1 cellular context compared by ENCODE assay signal in the genomic region with DNA sequence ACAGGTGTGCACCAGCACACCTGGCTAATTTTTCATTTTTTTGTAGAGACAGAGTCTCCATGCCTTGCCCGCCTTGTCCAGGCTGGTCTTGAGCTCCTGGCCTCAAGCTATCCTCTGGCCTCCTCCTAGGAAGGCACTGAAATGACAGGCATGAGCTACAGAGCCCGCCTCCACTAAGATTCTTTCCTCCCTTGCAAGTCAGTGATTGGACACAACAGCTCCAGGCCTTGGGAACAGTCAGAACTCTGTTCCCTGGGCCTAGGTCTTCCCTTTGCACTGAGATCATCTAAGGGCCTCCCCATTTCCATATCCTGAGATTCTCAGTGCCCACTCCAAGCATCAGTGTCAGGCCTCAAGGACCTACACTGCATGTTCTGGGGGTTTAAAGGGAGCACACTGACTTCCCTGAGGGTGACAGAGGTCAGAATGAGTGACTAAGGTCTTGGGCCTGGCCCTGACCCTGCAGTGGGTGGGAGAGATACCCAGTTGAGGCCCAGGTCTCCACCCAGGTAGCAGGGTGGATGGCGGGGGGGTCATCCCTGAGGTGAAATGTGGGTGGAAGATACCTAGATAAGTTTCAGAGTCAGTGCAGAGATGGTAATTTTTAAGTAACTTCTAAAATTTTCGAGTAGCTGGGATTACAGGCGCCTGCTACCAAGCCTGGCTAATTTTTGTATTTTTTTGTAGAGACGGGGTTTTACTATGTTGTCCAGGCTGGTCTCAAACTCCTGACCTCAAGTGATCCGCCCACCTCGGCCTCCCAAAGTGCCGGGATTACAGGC.
TF ChIP-seq lines count a peak whose summit lies in the region.

No MANE protein-coding gene starts in this region.

TF ChIP-seq in K562, 482 proteins besides CTCF, POLR2A, EP300 and RAD21 (continued from another document and continues in another):
- TF ChIP-seq ZNF740 (CRISPR knock-in tag; IDR thresholded peaks at IDR 0.05): no peak
- no peak for TF ChIP-seq ZNF740 (tag; IDR thresholded peaks at IDR 0.05)
- TF ChIP-seq NELFE (IDR thresholded peaks at IDR 0.05; ENCODE audit: insufficient read depth, insufficient read length): no peak
- TF ChIP-seq ZBTB7A (IDR thresholded peaks at IDR 0.05; ENCODE audit: borderline replicate concordance, control insufficient read depth, low read depth, low read length): peak; percentile 82
- TF ChIP-seq FOXA1 (IDR thresholded peaks at IDR 0.05; ENCODE audit: borderline replicate concordance): no peak
- TF ChIP-seq RHOXF2B (CRISPR knock-in tag; conservative IDR thresholded peaks at IDR 0.05): no peak
- TF ChIP-seq, protein P1, sequence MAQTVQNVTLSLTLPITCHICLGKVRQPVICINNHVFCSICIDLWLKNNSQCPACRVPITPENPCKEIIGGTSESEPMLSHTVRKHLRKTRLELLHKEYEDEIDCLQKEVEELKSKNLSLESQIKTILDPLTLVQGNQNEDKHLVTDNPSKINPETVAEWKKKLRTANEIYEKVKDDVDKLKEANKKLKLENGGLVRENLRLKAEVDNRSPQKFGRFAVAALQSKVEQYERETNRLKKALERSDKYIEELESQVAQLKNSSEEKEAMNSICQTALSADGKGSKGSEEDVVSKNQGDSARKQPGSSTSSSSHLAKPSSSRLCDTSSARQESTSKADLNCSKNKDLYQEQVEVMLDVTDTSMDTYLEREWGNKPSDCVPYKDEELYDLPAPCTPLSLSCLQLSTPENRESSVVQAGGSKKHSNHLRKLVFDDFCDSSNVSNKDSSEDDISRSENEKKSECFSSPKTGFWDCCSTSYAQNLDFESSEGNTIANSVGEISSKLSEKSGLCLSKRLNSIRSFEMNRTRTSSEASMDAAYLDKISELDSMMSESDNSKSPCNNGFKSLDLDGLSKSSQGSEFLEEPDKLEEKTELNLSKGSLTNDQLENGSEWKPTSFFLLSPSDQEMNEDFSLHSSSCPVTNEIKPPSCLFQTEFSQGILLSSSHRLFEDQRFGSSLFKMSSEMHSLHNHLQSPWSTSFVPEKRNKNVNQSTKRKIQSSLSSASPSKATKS (CRISPR knock-in tag; IDR thresholded peaks at IDR 0.05): no peak
- no peak for TF ChIP-seq ZNF197 (CRISPR knock-in tag; IDR thresholded peaks at IDR 0.05; ENCODE audit: low read depth)
- TF ChIP-seq TSHZ1 (CRISPR knock-in tag; IDR thresholded peaks at IDR 0.05): no peak
- no peak for TF ChIP-seq KLF16 (IDR thresholded peaks at IDR 0.05)
- TF ChIP-seq SMARCA4 (IDR thresholded peaks at IDR 0.05): no peak
- TF ChIP-seq HDAC1 (IDR thresholded peaks at IDR 0.05): 0 out of 4 replicates have a peak, but pooled peaks of 1 of the 2 experiments have one; percentile 29
- TF ChIP-seq STAT5A (IDR thresholded peaks at IDR 0.05; ENCODE audit: borderline replicate concordance, low read length): no peak
- peak; percentile 85 for TF ChIP-seq PKNOX1 (IDR thresholded peaks at IDR 0.05)
- TF ChIP-seq ARID1B (IDR thresholded peaks at IDR 0.05): 0 out of 2 replicates have a peak, but pooled peaks have one; percentile 37
- no peak for TF ChIP-seq SAFB2 (IDR thresholded peaks at IDR 0.05; ENCODE audit: borderline replicate concordance, low read depth, low read length, severe bottlenecking)
- TF ChIP-seq GABPB1 (CRISPR knock-in tag; IDR thresholded peaks at IDR 0.05): no peak
- no peak for TF ChIP-seq TRIM28 (IDR thresholded peaks at IDR 0.05)
- TF ChIP-seq, protein P2, sequence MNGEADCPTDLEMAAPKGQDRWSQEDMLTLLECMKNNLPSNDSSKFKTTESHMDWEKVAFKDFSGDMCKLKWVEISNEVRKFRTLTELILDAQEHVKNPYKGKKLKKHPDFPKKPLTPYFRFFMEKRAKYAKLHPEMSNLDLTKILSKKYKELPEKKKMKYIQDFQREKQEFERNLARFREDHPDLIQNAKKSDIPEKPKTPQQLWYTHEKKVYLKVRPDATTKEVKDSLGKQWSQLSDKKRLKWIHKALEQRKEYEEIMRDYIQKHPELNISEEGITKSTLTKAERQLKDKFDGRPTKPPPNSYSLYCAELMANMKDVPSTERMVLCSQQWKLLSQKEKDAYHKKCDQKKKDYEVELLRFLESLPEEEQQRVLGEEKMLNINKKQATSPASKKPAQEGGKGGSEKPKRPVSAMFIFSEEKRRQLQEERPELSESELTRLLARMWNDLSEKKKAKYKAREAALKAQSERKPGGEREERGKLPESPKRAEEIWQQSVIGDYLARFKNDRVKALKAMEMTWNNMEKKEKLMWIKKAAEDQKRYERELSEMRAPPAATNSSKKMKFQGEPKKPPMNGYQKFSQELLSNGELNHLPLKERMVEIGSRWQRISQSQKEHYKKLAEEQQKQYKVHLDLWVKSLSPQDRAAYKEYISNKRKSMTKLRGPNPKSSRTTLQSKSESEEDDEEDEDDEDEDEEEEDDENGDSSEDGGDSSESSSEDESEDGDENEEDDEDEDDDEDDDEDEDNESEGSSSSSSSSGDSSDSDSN (IDR thresholded peaks at IDR 0.05; ENCODE audit: borderline replicate concordance in 1 of 2, low read depth in 2 of 2, low read length in 2 of 2): no peak
- TF ChIP-seq, protein P3, sequence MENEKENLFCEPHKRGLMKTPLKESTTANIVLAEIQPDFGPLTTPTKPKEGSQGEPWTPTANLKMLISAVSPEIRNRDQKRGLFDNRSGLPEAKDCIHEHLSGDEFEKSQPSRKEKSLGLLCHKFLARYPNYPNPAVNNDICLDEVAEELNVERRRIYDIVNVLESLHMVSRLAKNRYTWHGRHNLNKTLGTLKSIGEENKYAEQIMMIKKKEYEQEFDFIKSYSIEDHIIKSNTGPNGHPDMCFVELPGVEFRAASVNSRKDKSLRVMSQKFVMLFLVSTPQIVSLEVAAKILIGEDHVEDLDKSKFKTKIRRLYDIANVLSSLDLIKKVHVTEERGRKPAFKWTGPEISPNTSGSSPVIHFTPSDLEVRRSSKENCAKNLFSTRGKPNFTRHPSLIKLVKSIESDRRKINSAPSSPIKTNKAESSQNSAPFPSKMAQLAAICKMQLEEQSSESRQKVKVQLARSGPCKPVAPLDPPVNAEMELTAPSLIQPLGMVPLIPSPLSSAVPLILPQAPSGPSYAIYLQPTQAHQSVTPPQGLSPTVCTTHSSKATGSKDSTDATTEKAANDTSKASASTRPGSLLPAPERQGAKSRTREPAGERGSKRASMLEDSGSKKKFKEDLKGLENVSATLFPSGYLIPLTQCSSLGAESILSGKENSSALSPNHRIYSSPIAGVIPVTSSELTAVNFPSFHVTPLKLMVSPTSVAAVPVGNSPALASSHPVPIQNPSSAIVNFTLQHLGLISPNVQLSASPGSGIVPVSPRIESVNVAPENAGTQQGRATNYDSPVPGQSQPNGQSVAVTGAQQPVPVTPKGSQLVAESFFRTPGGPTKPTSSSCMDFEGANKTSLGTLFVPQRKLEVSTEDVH (IDR thresholded peaks at IDR 0.05; ENCODE audit: low read depth, partially characterized antibody): no peak
- TF ChIP-seq, protein P4, sequence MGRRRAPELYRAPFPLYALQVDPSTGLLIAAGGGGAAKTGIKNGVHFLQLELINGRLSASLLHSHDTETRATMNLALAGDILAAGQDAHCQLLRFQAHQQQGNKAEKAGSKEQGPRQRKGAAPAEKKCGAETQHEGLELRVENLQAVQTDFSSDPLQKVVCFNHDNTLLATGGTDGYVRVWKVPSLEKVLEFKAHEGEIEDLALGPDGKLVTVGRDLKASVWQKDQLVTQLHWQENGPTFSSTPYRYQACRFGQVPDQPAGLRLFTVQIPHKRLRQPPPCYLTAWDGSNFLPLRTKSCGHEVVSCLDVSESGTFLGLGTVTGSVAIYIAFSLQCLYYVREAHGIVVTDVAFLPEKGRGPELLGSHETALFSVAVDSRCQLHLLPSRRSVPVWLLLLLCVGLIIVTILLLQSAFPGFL (CRISPR knock-in tag; IDR thresholded peaks at IDR 0.05): no peak
- no peak for TF ChIP-seq RBBP5 (IDR thresholded peaks at IDR 0.05; ENCODE audit: borderline replicate concordance, insufficient read depth, low read length, poor library complexity, severe bottlenecking)
- TF ChIP-seq SMAD2 (IDR thresholded peaks at IDR 0.05; ENCODE audit: low read depth, low read length): no peak
- no peak for TF ChIP-seq ZBED1 (IDR thresholded peaks at IDR 0.05)
- peak; percentile 15; the same call in 1 of the 2 replicates for TF ChIP-seq CREM (IDR thresholded peaks at IDR 0.05; ENCODE audit: low read depth)
- no peak for TF ChIP-seq ZMIZ1 (IDR thresholded peaks at IDR 0.05; ENCODE audit: low read depth in 2 of 2, low read length in 2 of 2)
- no peak for TF ChIP-seq ZKSCAN3 (CRISPR knock-in tag; IDR thresholded peaks at IDR 0.05)
- no peak for TF ChIP-seq ZNF75A (CRISPR knock-in tag; IDR thresholded peaks at IDR 0.05)
- TF ChIP-seq, protein P5, sequence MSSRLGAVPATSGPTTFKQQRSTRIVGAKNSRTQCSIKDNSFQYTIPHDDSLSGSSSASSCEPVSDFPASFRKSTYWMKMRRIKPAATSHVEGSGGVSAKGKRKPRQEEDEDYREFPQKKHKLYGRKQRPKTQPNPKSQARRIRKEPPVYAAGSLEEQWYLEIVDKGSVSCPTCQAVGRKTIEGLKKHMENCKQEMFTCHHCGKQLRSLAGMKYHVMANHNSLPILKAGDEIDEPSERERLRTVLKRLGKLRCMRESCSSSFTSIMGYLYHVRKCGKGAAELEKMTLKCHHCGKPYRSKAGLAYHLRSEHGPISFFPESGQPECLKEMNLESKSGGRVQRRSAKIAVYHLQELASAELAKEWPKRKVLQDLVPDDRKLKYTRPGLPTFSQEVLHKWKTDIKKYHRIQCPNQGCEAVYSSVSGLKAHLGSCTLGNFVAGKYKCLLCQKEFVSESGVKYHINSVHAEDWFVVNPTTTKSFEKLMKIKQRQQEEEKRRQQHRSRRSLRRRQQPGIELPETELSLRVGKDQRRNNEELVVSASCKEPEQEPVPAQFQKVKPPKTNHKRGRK (tag; IDR thresholded peaks at IDR 0.05): no peak
- TF ChIP-seq ESRRB (CRISPR knock-in tag; IDR thresholded peaks at IDR 0.05; ENCODE audit: borderline replicate concordance): no peak
- peak; percentile 57 for TF ChIP-seq L3MBTL2 (IDR thresholded peaks at IDR 0.05)
- TF ChIP-seq, protein P6, sequence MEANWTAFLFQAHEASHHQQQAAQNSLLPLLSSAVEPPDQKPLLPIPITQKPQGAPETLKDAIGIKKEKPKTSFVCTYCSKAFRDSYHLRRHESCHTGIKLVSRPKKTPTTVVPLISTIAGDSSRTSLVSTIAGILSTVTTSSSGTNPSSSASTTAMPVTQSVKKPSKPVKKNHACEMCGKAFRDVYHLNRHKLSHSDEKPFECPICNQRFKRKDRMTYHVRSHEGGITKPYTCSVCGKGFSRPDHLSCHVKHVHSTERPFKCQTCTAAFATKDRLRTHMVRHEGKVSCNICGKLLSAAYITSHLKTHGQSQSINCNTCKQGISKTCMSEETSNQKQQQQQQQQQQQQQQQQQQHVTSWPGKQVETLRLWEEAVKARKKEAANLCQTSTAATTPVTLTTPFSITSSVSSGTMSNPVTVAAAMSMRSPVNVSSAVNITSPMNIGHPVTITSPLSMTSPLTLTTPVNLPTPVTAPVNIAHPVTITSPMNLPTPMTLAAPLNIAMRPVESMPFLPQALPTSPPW (CRISPR knock-in tag; IDR thresholded peaks at IDR 0.05): no peak
